ENCODE assay signal across 21 cellular contexts in genomic region chr19:34493649-34494044, GRCh38. TPM values are rescaled to one million over a fixed set of nuclear protein-coding genes. Genes with fewer than 3 reads are reported as not detected.
DNase-seq lines count a peak whose midpoint lies in the region; ATAC-seq, FAIRE-seq and TF ChIP-seq lines count a peak whose summit lies in the region.
"Had no signal": no experiment of that assay in that cellular context is flagged by ENCODE, and none has a peak within 500 bp of the region (broad histone marks: within the 10 kb centered on the region; RNA-seq: fewer than 3 reads in every experiment).

No MANE protein-coding gene starts in this region.

- no peaks in the 10 kb centered on the region for H3K9me3 Mint-ChIP-seq in Caco-2 (ENCODE audit: unreplicated experiment)
- H3K9me3 Mint-ChIP-seq in MCF 10A (ENCODE audit: unreplicated experiment): no peaks in the 10 kb centered on the region
- H3K9me3 Mint-ChIP-seq in GM23338: no peaks in the 10 kb centered on the region
- H3K9me3 Mint-ChIP-seq: CD8-positive, alpha-beta memory T cell had no signal

- no peak overlapping the region for H3K9ac ChIP-seq in kidney (ENCODE audit: low read length in 2 of 2)

- no peaks in the 10 kb centered on the region for H3F3A ChIP-seq in GM23338 (replicated peaks; ENCODE audit: low read depth)

- TF ChIP-seq CTCF in Caco-2 (IDR thresholded peaks at IDR 0.05; ENCODE audit: insufficient read depth in 1 of 2, low read depth in 1 of 2, low read length in 1 of 2, severe bottlenecking in 1 of 2, unreplicated experiment in 1 of 2) (no peak), kidney (IDR thresholded peaks at IDR 0.05; ENCODE audit: borderline replicate concordance, extremely low read depth, insufficient read depth) (no peak), spleen (IDR thresholded peaks at IDR 0.05 in 8 of 11, conservative IDR thresholded peaks at IDR 0.05 in 3 of 11) (no peak), MCF 10A (IDR thresholded peaks at IDR 0.05; ENCODE audit: unreplicated experiment) (no peak), GM23338 (conservative IDR thresholded peaks at IDR 0.05; ENCODE audit: low read depth in 2 of 2) (no peak)

- no peak overlapping the region for H3K4me3 Mint-ChIP-seq in Caco-2 (ENCODE audit: unreplicated experiment)
- H3K4me3 Mint-ChIP-seq in MCF 10A (ENCODE audit: unreplicated experiment): no peak overlapping the region
- no peak overlapping the region for H3K4me3 Mint-ChIP-seq in GM23338
- H3K4me3 Mint-ChIP-seq: CD4-positive, CD25-positive, alpha-beta regulatory T cell; CD8-positive, alpha-beta memory T cell had no signal

- H3K4me3 ChIP-seq in Caco-2 (ENCODE audit: low read depth, low read length): no peak overlapping the region
- no peak overlapping the region for H3K4me3 ChIP-seq in H7 (ENCODE audit: insufficient read depth, low read depth, low read length)
- no peak overlapping the region for H3K4me3 ChIP-seq in kidney (ENCODE audit: low read length in 2 of 2)
- H3K4me3 ChIP-seq in spleen: no peak overlapping the region
- no peak overlapping the region for H3K4me3 ChIP-seq in GM23338
- H3K4me3 ChIP-seq: HAP-1 had no signal

- H3K27ac Mint-ChIP-seq in Caco-2 (ENCODE audit: unreplicated experiment): peak overlapping the region; percentile 43
- no peak overlapping the region for H3K27ac Mint-ChIP-seq in MCF 10A (ENCODE audit: low read depth, unreplicated experiment)
- H3K27ac Mint-ChIP-seq in GM23338: no peak overlapping the region
- H3K27ac Mint-ChIP-seq: CD4-positive, CD25-positive, alpha-beta regulatory T cell had no signal

- CTCF ChIA-PET in Caco-2 (lab: Charles Lee) (no interaction called here), MCF 10A (lab: Yijun Ruan, JAX) (no interaction called here)

- H3K4me1 Mint-ChIP-seq in Caco-2 (ENCODE audit: low read depth, unreplicated experiment) (no peaks in the 10 kb centered on the region), MCF 10A (ENCODE audit: insufficient read depth, unreplicated experiment) (peaks cover 6% of the 10 kb centered on the region), GM23338 (no peaks in the 10 kb centered on the region)
- H3K4me1 Mint-ChIP-seq: CD4-positive, CD25-positive, alpha-beta regulatory T cell; CD8-positive, alpha-beta memory T cell had no signal

- H3K4me1 ChIP-seq in Caco-2 (no peaks in the 10 kb centered on the region), kidney (ENCODE audit: control insufficient read depth in 1 of 2, insufficient read depth in 1 of 2, low read depth in 1 of 2, low read length in 2 of 2) (no peaks in the 10 kb centered on the region), spleen (no peaks in the 10 kb centered on the region), GM23338 (ENCODE audit: insufficient read depth) (no peaks in the 10 kb centered on the region)
- H3K4me1 ChIP-seq: BE2C, HAP-1 had no signal

- FAIRE-seq in kidney (lab: Jason Lieb, UNC): no peak
- FAIRE-seq: A204.1, GM12892, GM18507, H1, HepG2 had no signal

- ATAC-seq in GM23338: no peak
- ATAC-seq in GM21529 (IDR thresholded peaks at IDR 0.05; ENCODE audit: unreplicated experiment): no peak
- ATAC-seq: HepG2 had no signal

- H3K9me2 ChIP-seq in GM23338 (ENCODE audit: insufficient read depth): no peaks in the 10 kb centered on the region

- DNase-seq in Caco-2: no peak
- peak; percentile 19 for DNase-seq in H7
- peak; percentile 35 for DNase-seq in kidney
- peak; percentile 31 for DNase-seq in spleen
- DNase-seq in MCF 10A (ENCODE audit: unreplicated experiment): no peak
- no peak for DNase-seq in GM23338 (ENCODE audit: low spot score)
- DNase-seq: ACHN; BE2C; C1 segment of cervical spinal cord; CD4-positive, CD25-positive, alpha-beta regulatory T cell; DMS153; DMS79; GDM1 had no signal

- H3K36me3 Mint-ChIP-seq in Caco-2 (ENCODE audit: insufficient read depth, unreplicated experiment) (peaks cover 97% of the 10 kb centered on the region), MCF 10A (ENCODE audit: insufficient read depth, unreplicated experiment) (peaks cover 69% of the 10 kb centered on the region), GM23338 (ENCODE audit: low read depth) (peaks cover 35% of the 10 kb centered on the region)
- H3K36me3 Mint-ChIP-seq: CD4-positive, CD25-positive, alpha-beta regulatory T cell had no signal

- no peak overlapping the region for H3K4me2 ChIP-seq in GM23338

- TF ChIP-seq POLR2A in spleen (IDR thresholded peaks at IDR 0.05): no peak

- intact Hi-C loops in Caco-2 (cut with micrococcal nuclease; ENCODE audit: unreplicated experiment) (no loop called here), kidney (cut with DNase I) (no loop called here), spleen (cut with DNase I; ENCODE audit: low total_unique reads) (no loop called here), MCF 10A (cut with micrococcal nuclease) (no loop called here)

- H3K36me3 ChIP-seq in Caco-2 (ENCODE audit: control insufficient read depth, insufficient read depth, low read length): peaks cover 4% of the 10 kb centered on the region
- H3K36me3 ChIP-seq in H7 (replicated peaks; ENCODE audit: control insufficient read depth, insufficient read depth, low read length): peaks cover 2% of the 10 kb centered on the region
- peaks cover 6 to 10% of the 10 kb centered on the region in 2 donors for H3K36me3 ChIP-seq in kidney (ENCODE audit: control insufficient read depth in 1 of 2, insufficient read depth in 2 of 2, low read length in 2 of 2)
- H3K36me3 ChIP-seq in spleen: peaks cover 0 to 78% (median 2%) of the 10 kb centered on the region in 6 donors
- H3K36me3 ChIP-seq in GM23338 (ENCODE audit: insufficient read depth): no peaks in the 10 kb centered on the region
- H3K36me3 ChIP-seq: BE2C had no signal

- H3K27me3 Mint-ChIP-seq in Caco-2 (ENCODE audit: insufficient read depth, unreplicated experiment) (no peaks in the 10 kb centered on the region), MCF 10A (ENCODE audit: insufficient read depth, unreplicated experiment) (no peaks in the 10 kb centered on the region), GM23338 (ENCODE audit: insufficient read depth, low read depth, poor library complexity) (peaks cover 3% of the 10 kb centered on the region)
- H3K27me3 Mint-ChIP-seq: CD4-positive, CD25-positive, alpha-beta regulatory T cell had no signal

- POLR2A ChIA-PET in Caco-2 (lab: Charles Lee) (no interaction called here), MCF 10A (lab: Yijun Ruan, JAX) (no interaction called here)

- H3K9me3 ChIP-seq in Caco-2: no peaks in the 10 kb centered on the region
- H3K9me3 ChIP-seq in kidney (ENCODE audit: control insufficient read depth in 1 of 2, low read length in 2 of 2): no peaks in the 10 kb centered on the region
- H3K9me3 ChIP-seq in spleen: no peaks in the 10 kb centered on the region
- H3K9me3 ChIP-seq: BE2C, HAP-1 had no signal

- 92% methylated on average over 7 of the region's 7 CpGs for WGBS in spleen, 5 donors

- H2AFZ ChIP-seq in GM23338: no peak overlapping the region

- BruUV-seq in Caco-2 (replicated peaks; lab: Mats Ljungman, UMichigan) (no TSS peak), MCF 10A (replicated peaks; lab: Mats Ljungman, UMichigan) (no TSS peak)

- H4K20me1 ChIP-seq in GM23338 (replicated peaks; ENCODE audit: insufficient read depth): no peaks in the 10 kb centered on the region

- no peaks in the 10 kb centered on the region for H3K27me3 ChIP-seq in Caco-2 (replicated peaks; ENCODE audit: control insufficient read depth, insufficient read depth, low read length)
- no peaks in the 10 kb centered on the region for H3K27me3 ChIP-seq in H7 (ENCODE audit: control insufficient read depth, insufficient read depth, low read length)
- H3K27me3 ChIP-seq in spleen (replicated peaks in 1 of 7): no peaks in the 10 kb centered on the region
- no peaks in the 10 kb centered on the region for H3K27me3 ChIP-seq in GM23338 (ENCODE audit: insufficient read depth)
- H3K27me3 ChIP-seq: BE2C had no signal

- no peak overlapping the region for H3K27ac ChIP-seq in kidney (ENCODE audit: low read depth in 2 of 2, low read length in 2 of 2)
- no peak overlapping the region for H3K27ac ChIP-seq in spleen
- no peak overlapping the region for H3K27ac ChIP-seq in GM23338 (ENCODE audit: low read depth)

- H3K79me2 ChIP-seq in GM23338 (replicated peaks; ENCODE audit: insufficient read depth): no peaks in the 10 kb centered on the region

TF ChIP-seq in GM23338, 12 proteins besides CTCF, POLR2A, EP300 and RAD21:
- TF ChIP-seq EZH2 (IDR thresholded peaks at IDR 0.05; ENCODE audit: low read depth, unreplicated experiment) (no peak), ETS1 (IDR thresholded peaks at IDR 0.05) (no peak), ZNF331 (CRISPR knock-in tag; IDR thresholded peaks at IDR 0.05; ENCODE audit: low read depth) (no peak)

RNA-seq across cellular contexts. Expression of gene WTIP, which starts 12.1 kb away (rescaled TPM):
- total RNA-seq in Caco-2 (2022) (53.3 and 58.0 TPM in 2 replicates), kidney (22.3 TPM), spleen (10 to 100 TPM in 3 of 7 donors, 1 to 10 TPM in 4; 3.1 to 14.1 (median 8.9) TPM), MCF 10A (2022) (15.9 and 22.6 TPM in 2 replicates)
- 12.5 and 14.8 TPM in 2 replicates for total RNA-seq in H7 (2014; rRNA removed; shearing (Covaris generic))
- polyA plus RNA-seq in kidney (ENCODE audit: insufficient read depth, low read depth, low replicate concordance) (15.5 TPM), spleen (1 to 10 TPM in 2 of 3 donors, under 1 TPM in 1; 0.78 to 3.8 (median 2.6) TPM), GM23338 (2016; fragmentation: Nextera tagmentation; extraction: Ambion mirVana) (0.47 and 0.59 TPM in 2 replicates)
- total RNA-seq in GM23338 (2014; rRNA removed; shearing (Covaris generic)): 4.5 and 8.9 TPM in 2 replicates
- polyA plus RNA-seq: CD4-positive, CD25-positive, alpha-beta regulatory T cell; CD8-positive, alpha-beta memory T cell had no signal

Comparison
In these comparisons a context has a peak if more than half of its experiments do, and no peak if none do; other contexts are left out.
1. DNase-seq: peak in H7 (single experiment), kidney (single experiment) and spleen (single experiment); none in Caco-2 (0 of 2), MCF 10A (single experiment) and GM23338 (single experiment).